8 cellular contexts compared by ENCODE assay signal in the genomic region with DNA sequence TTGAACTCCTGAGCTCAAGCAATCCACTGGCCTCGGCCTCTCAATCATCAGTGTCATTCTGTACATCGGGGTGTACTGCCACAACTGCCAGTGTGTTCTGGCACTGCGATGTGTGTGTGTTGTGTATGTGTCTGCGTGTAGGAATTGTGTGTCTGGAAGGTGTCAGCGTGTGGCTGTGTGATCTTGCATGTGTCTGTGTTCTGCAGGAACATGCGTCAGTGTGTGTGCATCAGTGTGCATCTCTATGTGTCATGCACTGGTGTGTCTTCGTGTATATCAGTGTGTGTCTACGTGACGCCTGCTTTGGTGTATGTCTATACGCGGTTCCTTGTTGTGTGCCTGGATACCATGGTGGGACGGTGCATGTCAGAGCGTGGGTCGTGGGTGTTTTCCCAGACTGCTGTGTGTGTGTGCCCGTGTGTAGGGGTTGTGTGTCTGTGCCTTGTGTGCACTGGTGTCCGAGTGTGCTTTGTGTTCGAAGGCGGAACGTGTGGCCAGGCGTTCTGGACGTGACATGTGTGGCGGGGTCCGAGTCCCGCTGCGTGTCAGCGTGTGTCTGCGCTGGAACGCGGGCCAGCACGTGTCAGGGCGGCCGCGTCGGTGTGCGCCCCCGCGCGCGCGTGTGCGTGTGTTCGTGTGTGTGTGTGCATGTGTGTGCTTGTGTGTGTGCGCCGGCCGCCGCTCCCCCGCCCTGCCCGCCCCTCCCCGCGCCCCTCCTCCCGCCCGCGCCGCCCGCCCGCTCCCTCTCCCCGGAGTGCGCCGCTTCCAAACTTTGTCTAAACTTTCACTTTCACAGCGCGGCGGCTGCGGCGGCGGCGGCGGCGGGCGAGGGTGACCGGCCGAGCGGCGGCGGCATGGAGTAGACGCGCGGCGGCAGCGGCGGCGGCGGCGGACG. TPM values are rescaled to one million over a fixed set of nuclear protein-coding genes. Genes with fewer than 3 reads are reported as not detected.
DNase-seq lines count a peak whose midpoint lies in the region; ATAC-seq and TF ChIP-seq lines count a peak whose summit lies in the region.

A gene (plus strand): TSS at position 775 of the 895 bp plus-strand sequence. CDS start 363 bp downstream, outside the sequence.

- DNase-seq in CD1c-positive myeloid dendritic cell (ENCODE audit: extremely low spot score) = peak; percentile 67
- no peak for DNase-seq in Jurkat, Clone E6-1 (ENCODE audit: low read depth, low spot score)
- DNase-seq in activated CD4-positive, alpha-beta T cell treated with anti-CD3 and anti-CD28 coated beads for 4 hours = peak; percentile 69 to 71
- peak; percentile 79 for DNase-seq in coronary artery (ENCODE audit: low spot score)
- peak; percentile 80 for DNase-seq in left lobe of liver (ENCODE audit: low spot score)
- DNase-seq in stimulated activated CD4-positive, alpha-beta T cell treated with anti-CD3 and anti-CD28 coated beads, Interleukin-2, amount 100 ng/mL, for 48 hours = peak; percentile 43 to 49
- DNase-seq in DMS153 (lab: John Stamatoyannopoulos, UW) = no peak
- DNase-seq in COLO829 (ENCODE audit: low spot score) = no peak

- peak within 1 kb of the TSS; percentile 67 for H3K4me3 ChIP-seq in Jurkat, Clone E6-1 (ENCODE audit: low read length)
- H3K4me3 ChIP-seq in coronary artery = peak within 1 kb of the TSS; percentile 99

- TF ChIP-seq CTCF in coronary artery (IDR thresholded peaks at IDR 0.05) = no peak

- peak within 1 kb of the TSS; percentile 94 for H3K27ac ChIP-seq in coronary artery

- peak; percentile 72 for ATAC-seq in left lobe of liver

RNA-seq across cellular contexts. Expression of the gene that starts here (rescaled TPM):
- 10.8 TPM for polyA plus RNA-seq in Jurkat, Clone E6-1 (2012; ENCODE audit: insufficient read depth, insufficient read length)
- total RNA-seq in left lobe of liver = 41.4 TPM

Comparison
In these comparisons a context has a peak if more than half of its experiments do, and no peak if none do; other contexts are left out.
1. DNase-seq: peak in CD1c-positive myeloid dendritic cell (single experiment), activated CD4-positive, alpha-beta T cell treated with anti-CD3 and anti-CD28 coated beads for 4 hours (2 of 2), coronary artery (single experiment), left lobe of liver (single experiment) and stimulated activated CD4-positive, alpha-beta T cell treated with anti-CD3 and anti-CD28 coated beads, Interleukin-2, amount 100 ng/mL, for 48 hours (2 of 2); none in Jurkat, Clone E6-1 (single experiment), DMS153 (single experiment) and COLO829 (single experiment).